ENCODE assay signal across 8 cellular contexts in genomic region chr4:67549123-67549522, GRCh38. TPM values are rescaled to one million over a fixed set of nuclear protein-coding genes. Genes with fewer than 3 reads are reported as not detected.
DNase-seq lines count a peak whose midpoint lies in the region; ATAC-seq, FAIRE-seq and TF ChIP-seq lines count a peak whose summit lies in the region.

No MANE protein-coding gene starts in this region.

- H3K18ac ChIP-seq in neuronal stem cell (ENCODE audit: low read length), result no peak overlapping the region

- H3K27me3 ChIP-seq in HepG2 (ENCODE audit: control insufficient read depth in 1 of 2, insufficient read depth in 2 of 2, low read length in 2 of 2), result no peaks in the 10 kb centered on the region
- H3K27me3 ChIP-seq in neuronal stem cell (ENCODE audit: control insufficient read depth in 3 of 3, insufficient read depth in 3 of 3, low read depth in 1 of 3, low read length in 3 of 3), result no peaks in the 10 kb centered on the region

- BruUV-seq in HepG2 (replicated peaks; lab: Mats Ljungman, UMichigan), result no TSS peak

- H3K4me2 ChIP-seq in HepG2 (ENCODE audit: low read depth, low read length), result no peak overlapping the region
- H3K4me2 ChIP-seq in neuronal stem cell (ENCODE audit: insufficient read depth, low read length, poor library complexity, severe bottlenecking), result no peak overlapping the region

- H3K4me3 ChIP-seq in HepG2 (replicated peaks in 1 of 3; ENCODE audit: insufficient read depth in 1 of 3, low read depth in 2 of 3, low read length in 3 of 3), result no peak overlapping the region
- no peak overlapping the region for H3K4me3 ChIP-seq in neuronal stem cell (ENCODE audit: low read length in 2 of 2)

- H4K20me1 ChIP-seq in HepG2 (ENCODE audit: insufficient read depth, low read length), result no peaks in the 10 kb centered on the region

- DNase-seq in DMS 273 (lab: John Stamatoyannopoulos, UW; ENCODE audit: unreplicated experiment), result peak; percentile 45
- DNase-seq in GM19239 (ENCODE audit: insufficient read length, low spot score), result no peak
- DNase-seq in RCC 7860 (ENCODE audit: low spot score), result no peak
- DNase-seq in HepG2 (ENCODE audit: low spot score), result peak; percentile 15
- DNase-seq in ureter (ENCODE audit: low spot score), result no peak
- DNase-seq in activated effector memory CD4-positive, alpha-beta T cell treated with anti-CD3 and anti-CD28 coated beads, Interleukin-2, amount 50 U/mL, for 16 hours, result no peak
- no peak for DNase-seq in neuronal stem cell (ENCODE audit: low spot score)

- TF ChIP-seq CTCF in HepG2 (CRISPR knock-in tag; IDR thresholded peaks at IDR 0.05), result peak; percentile 64

- no peak overlapping the region for H3K14ac ChIP-seq in neuronal stem cell (ENCODE audit: low read length)

- H3K79me2 ChIP-seq in HepG2 (ENCODE audit: insufficient read depth, low read length), result peaks cover 12% of the 10 kb centered on the region

- in situ Hi-C loops in HepG2 (cut with HindIII; ENCODE audit: extremely low pct_ligation_motif_present, low pct_unique_long_range_greater_than_20kb), result loop anchor here (25.0 kb wide), 1 partner anchor 613 kb away; no protein-coding TSS in a partner anchor

- 6% methylated on average over 1 of the region's 1 CpG for WGBS in HepG2 (ENCODE audit: low lambda C conversion rate)
- no CpG with 5 or more reads among the region's 1 CpG for WGBS in neuronal stem cell (ENCODE audit: extremely low coverage in 2 of 2, insufficient read length in 2 of 2, insufficient replicate concordance in 1 of 2), 2 donors

- no peak overlapping the region for H2BK15ac ChIP-seq in neuronal stem cell (ENCODE audit: low read length)

- no peaks in the 10 kb centered on the region for H3K9me3 ChIP-seq in HepG2 (ENCODE audit: low read length)
- no peaks in the 10 kb centered on the region for H3K9me3 ChIP-seq in neuronal stem cell (replicated peaks in 1 of 2; ENCODE audit: control insufficient read depth in 2 of 2, insufficient read depth in 1 of 2, low read depth in 1 of 2, low read length in 2 of 2)

- TF ChIP-seq EP300 in HepG2 (IDR thresholded peaks at IDR 0.05; ENCODE audit: low read depth in 2 of 2, low read length in 2 of 2), result no peak
- no peak for TF ChIP-seq EP300 in HepG2 (CRISPR knock-in tag; IDR thresholded peaks at IDR 0.05; ENCODE audit: borderline replicate concordance)

- H4K8ac ChIP-seq in neuronal stem cell (ENCODE audit: low read depth, low read length), result no peak overlapping the region

- no peak overlapping the region for H3K9ac ChIP-seq in HepG2 (ENCODE audit: insufficient read depth, low read depth, low read length)
- no peak overlapping the region for H3K9ac ChIP-seq in neuronal stem cell (ENCODE audit: low read depth, low read length, poor library complexity)

- H2BK12ac ChIP-seq in neuronal stem cell (ENCODE audit: low read length), result no peak overlapping the region

- H3K4me1 ChIP-seq in HepG2 (ENCODE audit: insufficient read depth, low read length), result peaks cover 9% of the 10 kb centered on the region; the same call in 1 of the 2 replicates
- no peaks in the 10 kb centered on the region for H3K4me1 ChIP-seq in neuronal stem cell (ENCODE audit: control insufficient read depth in 2 of 2, insufficient read depth in 1 of 2, low read depth in 1 of 2, low read length in 2 of 2)

- H2AFZ ChIP-seq in HepG2 (ENCODE audit: low read length) (no peak overlapping the region), neuronal stem cell (ENCODE audit: low read length) (no peak overlapping the region)

- TF ChIP-seq RAD21 in HepG2 (CRISPR knock-in tag; IDR thresholded peaks at IDR 0.05), result no peak

- no peak overlapping the region for H2AK5ac ChIP-seq in neuronal stem cell (ENCODE audit: low read depth, low read length)

- FAIRE-seq in GM19239 (lab: Jason Lieb, UNC) (peak; percentile 60), RCC 7860 (lab: Jason Lieb, UNC) (peak; percentile 52), HepG2 (lab: Jason Lieb, UNC) (no peak)

- no peak overlapping the region for H3K23ac ChIP-seq in neuronal stem cell (ENCODE audit: low read depth, low read length, poor library complexity)

- H2BK5ac ChIP-seq in neuronal stem cell (ENCODE audit: low read length), result no peak overlapping the region

- H3K27ac ChIP-seq in HepG2 (ENCODE audit: extremely low read length, insufficient read depth, low read length) (no peak overlapping the region), neuronal stem cell (replicated peaks; ENCODE audit: low read length) (no peak overlapping the region)

- H3K4ac ChIP-seq in neuronal stem cell (ENCODE audit: low read length), result no peak overlapping the region

- intact Hi-C loops in HepG2 (cut with micrococcal nuclease; ENCODE audit: unreplicated experiment), result loop anchor here (1.0 to 5.0 kb wide), 5 partner anchors 68 to 628 kb away; partner anchors contain the start of gene UBA6

- POLR2A ChIA-PET in HepG2 (lab: Yijun Ruan, JAX), result no interaction called here

- TF ChIP-seq POLR2A in HepG2 (IDR thresholded peaks at IDR 0.05; ENCODE audit: insufficient read depth in 1 of 2, low read depth in 2 of 2, low read length in 2 of 2), result no peak

- no peaks in the 10 kb centered on the region for H3K79me1 ChIP-seq in neuronal stem cell (ENCODE audit: low read depth, low read length)

- no peak overlapping the region for H2BK120ac ChIP-seq in neuronal stem cell (ENCODE audit: low read depth, low read length)

- CTCF ChIA-PET in HepG2 (lab: Yijun Ruan, JAX; ENCODE audit: low intra/inter-chr PET ratio, low total read pairs), result no interaction called here

- ATAC-seq in HG03442 (IDR thresholded peaks at IDR 0.05; ENCODE audit: unreplicated experiment) (peak; percentile 22), HepG2 (no peak)

- H4K91ac ChIP-seq in neuronal stem cell (ENCODE audit: low read depth, low read length, poor library complexity), result no peak overlapping the region

- no peaks in the 10 kb centered on the region for H3K36me3 ChIP-seq in HepG2 (replicated peaks in 1 of 2; ENCODE audit: control insufficient read depth in 1 of 2, insufficient read depth in 2 of 2, low read length in 2 of 2)
- peaks cover 0 to under 1% of the 10 kb centered on the region in 2 donors for H3K36me3 ChIP-seq in neuronal stem cell (replicated peaks in 1 of 2; ENCODE audit: control insufficient read depth in 2 of 2, insufficient read depth in 2 of 2, low read length in 2 of 2)

TF ChIP-seq in HepG2, 621 proteins besides CTCF, POLR2A, EP300 and RAD21 (continues in another document):
- no peak for TF ChIP-seq ZNF543 (CRISPR knock-in tag; IDR thresholded peaks at IDR 0.05)
- no peak for TF ChIP-seq SP1 (IDR thresholded peaks at IDR 0.05)
- no peak for TF ChIP-seq SP1 (CRISPR knock-in tag; IDR thresholded peaks at IDR 0.05)

RNA-seq across cellular contexts. Expression of gene CENPC, which starts 3.8 kb away (rescaled TPM):
- total RNA-seq in HepG2 (2016; rRNA removed; fragmentation: Illumina TruSeq; extraction: Trizol), result 15.7 and 16.4 TPM in 2 replicates
- 4.8 and 7.5 TPM in 2 replicates for total RNA-seq in HepG2 (2016; cell fraction: cytosol; rRNA removed; fragmentation: Illumina TruSeq; extraction: Trizol; ENCODE audit: low read depth)
- total RNA-seq in HepG2 (2016; cell fraction: insoluble cytoplasmic fraction; rRNA removed; fragmentation: Illumina TruSeq; extraction: Trizol), result 16.0 and 16.4 TPM in 2 replicates
- total RNA-seq in HepG2 (2016; cell fraction: membrane; rRNA removed; fragmentation: Illumina TruSeq; extraction: Trizol), result 4.0 and 4.5 TPM in 2 replicates
- 37.5 and 45.8 TPM in 2 replicates for total RNA-seq in HepG2 (2016; cell fraction: nucleus; rRNA removed; fragmentation: Illumina TruSeq; extraction: Trizol)
- polyA plus RNA-seq in HepG2 (2011; rRNA removed), result 3.3 and 4.7 TPM in 2 replicates
- 1.1 and 1.3 TPM in 2 replicates for polyA plus RNA-seq in HepG2 (2011; cell fraction: cytosol; rRNA removed)
- 5.6 and 6.0 TPM in 2 replicates for polyA plus RNA-seq in HepG2 (2011; cell fraction: nucleus; rRNA removed)
- 3.2 and 6.3 TPM in 2 replicates for polyA plus RNA-seq in HepG2 (2012)
- 0.22 and 0.40 TPM in 2 replicates for polyA plus RNA-seq in HepG2 (2016; cell fraction: cytosol; fragmentation: Illumina TruSeq; extraction: Trizol; ENCODE audit: low read depth)
- 10.2 and 10.9 TPM in 2 replicates for polyA plus RNA-seq in HepG2 (2016; cell fraction: insoluble cytoplasmic fraction; fragmentation: Illumina TruSeq; extraction: Trizol; ENCODE audit: low read depth)
- 0.55 and 0.59 TPM in 2 replicates for polyA plus RNA-seq in HepG2 (2016; cell fraction: membrane; fragmentation: Illumina TruSeq; extraction: Trizol; ENCODE audit: low read depth)
- polyA plus RNA-seq in HepG2 (2016; cell fraction: nucleus; fragmentation: Illumina TruSeq; extraction: Trizol; ENCODE audit: insufficient read depth, low read depth), result 19.2 and 19.7 TPM in 2 replicates
- 4.4 and 6.1 TPM in 2 replicates for polyA minus RNA-seq in HepG2 (2011; rRNA and poly(A)+ RNA removed; ENCODE audit: low replicate concordance)
- polyA minus RNA-seq in HepG2 (2011; cell fraction: cytosol; rRNA and poly(A)+ RNA removed), result 3.5 and 3.8 TPM in 2 replicates
- polyA minus RNA-seq in HepG2 (2011; cell fraction: nucleus; rRNA and poly(A)+ RNA removed), result 60.2 and 78.0 TPM in 2 replicates
- 37.1 TPM for total RNA-seq in ureter
- 23.0 TPM for polyA plus RNA-seq in neuronal stem cell (2013, experiment 1 of 2)
- polyA plus RNA-seq in neuronal stem cell (2013, experiment 2 of 2), result 21.7 TPM

RNA-seq across cellular contexts. Expression of gene STAP1, which starts 9.4 kb away (rescaled TPM):
- total RNA-seq in HepG2 (2016; rRNA removed; fragmentation: Illumina TruSeq; extraction: Trizol) (not detected in 2 replicates), ureter (0.65 TPM)
- total RNA-seq in HepG2 (2016; cell fraction: cytosol; rRNA removed; fragmentation: Illumina TruSeq; extraction: Trizol; ENCODE audit: low read depth), result not detected in 2 replicates
- total RNA-seq in HepG2 (2016; cell fraction: insoluble cytoplasmic fraction; rRNA removed; fragmentation: Illumina TruSeq; extraction: Trizol), result not detected in 2 replicates
- total RNA-seq in HepG2 (2016; cell fraction: membrane; rRNA removed; fragmentation: Illumina TruSeq; extraction: Trizol), result not detected in 2 replicates
- not detected in 2 replicates for total RNA-seq in HepG2 (2016; cell fraction: nucleus; rRNA removed; fragmentation: Illumina TruSeq; extraction: Trizol)
- polyA plus RNA-seq in HepG2 (2011; rRNA removed), result not detected in 2 replicates
- polyA plus RNA-seq in HepG2 (2011; cell fraction: cytosol; rRNA removed), result not detected in 2 replicates
- not detected in 2 replicates for polyA plus RNA-seq in HepG2 (2011; cell fraction: nucleus; rRNA removed)
- polyA plus RNA-seq in HepG2 (2012), result not detected in 2 replicates
- polyA plus RNA-seq in HepG2 (2016; cell fraction: cytosol; fragmentation: Illumina TruSeq; extraction: Trizol; ENCODE audit: low read depth), result not detected in 2 replicates
- polyA plus RNA-seq in HepG2 (2016; cell fraction: insoluble cytoplasmic fraction; fragmentation: Illumina TruSeq; extraction: Trizol; ENCODE audit: low read depth), result not detected in 2 replicates
- not detected in 2 replicates for polyA plus RNA-seq in HepG2 (2016; cell fraction: membrane; fragmentation: Illumina TruSeq; extraction: Trizol; ENCODE audit: low read depth)
- not detected in 2 replicates for polyA plus RNA-seq in HepG2 (2016; cell fraction: nucleus; fragmentation: Illumina TruSeq; extraction: Trizol; ENCODE audit: insufficient read depth, low read depth)
- not detected in 2 replicates for polyA minus RNA-seq in HepG2 (2011; rRNA and poly(A)+ RNA removed; ENCODE audit: low replicate concordance)
- polyA minus RNA-seq in HepG2 (2011; cell fraction: cytosol; rRNA and poly(A)+ RNA removed), result not detected in 2 replicates
- polyA minus RNA-seq in HepG2 (2011; cell fraction: nucleus; rRNA and poly(A)+ RNA removed), result not detected in 2 replicates
- not detected for polyA plus RNA-seq in neuronal stem cell (2013, experiment 1 of 2)
- not detected for polyA plus RNA-seq in neuronal stem cell (2013, experiment 2 of 2)

Comparison
In these comparisons a context has a peak if more than half of its experiments do, and no peak if none do; other contexts are left out.
1. DNase-seq: peak in DMS 273 (single experiment) and HepG2 (single experiment); none in GM19239 (single experiment), RCC 7860 (single experiment), ureter (single experiment), activated effector memory CD4-positive, alpha-beta T cell treated with anti-CD3 and anti-CD28 coated beads, Interleukin-2, amount 50 U/mL, for 16 hours (single experiment) and neuronal stem cell (single experiment).